In genomic region chr7:128309124-128309523, GRCh38 we compare ENCODE assay signal across 1 cellular context.
TF ChIP-seq lines count a peak whose summit lies in the region.

No MANE protein-coding gene starts in this region.

TF ChIP-seq in HepG2, 621 proteins besides CTCF, POLR2A, EP300 and RAD21 (continues in another document):
- no peak for TF ChIP-seq ZNF609 (CRISPR knock-in tag; IDR thresholded peaks at IDR 0.05; ENCODE audit: borderline replicate concordance)
- 0 out of 2 replicates have a peak, but pooled peaks have one; percentile 4 for TF ChIP-seq ZNF687 (CRISPR knock-in tag; IDR thresholded peaks at IDR 0.05)
- TF ChIP-seq BCL6 (CRISPR knock-in tag; IDR thresholded peaks at IDR 0.05), result peak; percentile 93
- peak; percentile 96 for TF ChIP-seq ZNF460 (CRISPR knock-in tag; IDR thresholded peaks at IDR 0.05; ENCODE audit: borderline replicate concordance)
- TF ChIP-seq KDM5A (IDR thresholded peaks at IDR 0.05; ENCODE audit: borderline replicate concordance, low read length), result no peak
- 0 out of 2 replicates have a peak, but pooled peaks have one; percentile 14 for TF ChIP-seq RCOR2 (CRISPR knock-in tag; IDR thresholded peaks at IDR 0.05)
- peak; percentile 48; the same call in 1 of the 2 replicates for TF ChIP-seq SOX5 (CRISPR knock-in tag; IDR thresholded peaks at IDR 0.05; ENCODE audit: borderline replicate concordance)
- TF ChIP-seq NKX3-1 (CRISPR knock-in tag; IDR thresholded peaks at IDR 0.05), result no peak
- peak; percentile 59 for TF ChIP-seq PITX1 (CRISPR knock-in tag; IDR thresholded peaks at IDR 0.05)
- TF ChIP-seq ZNF777 (CRISPR knock-in tag; IDR thresholded peaks at IDR 0.05), result no peak
- peak; percentile 29; the same call in 1 of the 2 replicates for TF ChIP-seq TBX3 (IDR thresholded peaks at IDR 0.05; ENCODE audit: borderline replicate concordance)
- peak; percentile 82 for TF ChIP-seq RARA (CRISPR knock-in tag; IDR thresholded peaks at IDR 0.05)
- TF ChIP-seq MED1 (CRISPR knock-in tag; IDR thresholded peaks at IDR 0.05), result peak; percentile 49; the same call in 1 of the 2 replicates
- TF ChIP-seq PAXIP1 (CRISPR knock-in tag; conservative IDR thresholded peaks at IDR 0.05), result peak; percentile 56
- TF ChIP-seq FOXP1 (IDR thresholded peaks at IDR 0.05), result no peak
- TF ChIP-seq FOXP1 (CRISPR knock-in tag; IDR thresholded peaks at IDR 0.05), result 0 out of 2 replicates have a peak, but pooled peaks have one; percentile 14
- peak; percentile 48 for TF ChIP-seq FOXA3 (CRISPR knock-in tag; IDR thresholded peaks at IDR 0.05)
- no peak for TF ChIP-seq SCMH1 (CRISPR knock-in tag; IDR thresholded peaks at IDR 0.05; ENCODE audit: borderline replicate concordance)
- TF ChIP-seq PLRG1 (conservative IDR thresholded peaks at IDR 0.05), result no peak
- TF ChIP-seq NFYC (CRISPR knock-in tag; IDR thresholded peaks at IDR 0.05), result no peak
- TF ChIP-seq NR2F6 (IDR thresholded peaks at IDR 0.05), result no peak
- TF ChIP-seq NR2F6 (CRISPR knock-in tag; IDR thresholded peaks at IDR 0.05), result peak; percentile 25; the same call in 1 of the 2 replicates
- peak; percentile 74; the same call in 1 of the 2 replicates for TF ChIP-seq AHDC1 (CRISPR knock-in tag; IDR thresholded peaks at IDR 0.05; ENCODE audit: borderline replicate concordance)
- TF ChIP-seq ARID5B (CRISPR knock-in tag; IDR thresholded peaks at IDR 0.05), result peak; percentile 63
- peak; percentile 88 for TF ChIP-seq ZNF710 (CRISPR knock-in tag; IDR thresholded peaks at IDR 0.05; ENCODE audit: borderline replicate concordance)
- no peak for TF ChIP-seq KAT2B (IDR thresholded peaks at IDR 0.05; ENCODE audit: borderline replicate concordance, low read depth, low read length)
- TF ChIP-seq ZKSCAN1 (IDR thresholded peaks at IDR 0.05; ENCODE audit: low read length), result peak; percentile 43; the same call in 1 of the 2 replicates
- TF ChIP-seq ELF3 (CRISPR knock-in tag; IDR thresholded peaks at IDR 0.05), result peak; percentile 9; the same call in 1 of the 2 replicates
- no peak for TF ChIP-seq SOX6 (IDR thresholded peaks at IDR 0.05)
- TF ChIP-seq SOX6 (CRISPR knock-in tag; IDR thresholded peaks at IDR 0.05), result peak; percentile 71
- TF ChIP-seq ZMYM3 (CRISPR knock-in tag; IDR thresholded peaks at IDR 0.05), result peak; percentile 58
- no peak; the same call in 1 of the 2 replicates for TF ChIP-seq NFIC (IDR thresholded peaks at IDR 0.05; ENCODE audit: low read length)
- TF ChIP-seq PRMT3 (CRISPR knock-in tag; IDR thresholded peaks at IDR 0.05; ENCODE audit: borderline replicate concordance, low read depth), result 0 out of 2 replicates have a peak, but pooled peaks have one; percentile 27
- no peak for TF ChIP-seq SOX13 (IDR thresholded peaks at IDR 0.05)
- TF ChIP-seq SOX13 (CRISPR knock-in tag; conservative IDR thresholded peaks at IDR 0.05 in 1 of 2, IDR thresholded peaks at IDR 0.05 in 1 of 2), result peak in 1 of 2 experiments; percentile 74; a peak in 2 of 4 replicates
